In the genomic region with DNA sequence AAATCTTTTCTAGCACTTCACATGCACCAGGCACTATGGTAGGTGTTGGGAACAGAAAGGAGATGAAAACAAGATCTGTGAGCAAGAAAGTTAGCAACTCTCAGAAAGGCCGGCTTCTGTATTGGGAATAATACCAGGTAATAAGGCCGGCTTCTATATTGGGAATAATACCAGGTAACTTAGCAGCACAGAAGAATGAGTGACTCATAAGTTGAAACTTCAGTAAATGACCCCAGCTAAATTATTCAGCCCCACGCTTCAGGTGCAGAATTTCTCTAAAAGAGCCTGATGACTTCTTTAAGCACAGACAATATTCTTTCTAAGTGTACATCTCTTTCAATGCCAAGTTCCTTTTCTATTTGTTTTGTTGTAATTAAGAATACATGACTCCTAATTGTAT, we compare ENCODE assay signal across 17 cellular contexts.
DNase-seq lines count a peak whose midpoint lies in the region; ATAC-seq and TF ChIP-seq lines count a peak whose summit lies in the region.
"Had no signal": no experiment of that assay in that cellular context is flagged by ENCODE, and none has a peak within 500 bp of the region (broad histone marks: within the 10 kb centered on the region; RNA-seq: fewer than 3 reads in every experiment).

No MANE protein-coding gene starts in this region.

- intact Hi-C loops in PC-3 (cut with micrococcal nuclease) (no loop called here), heart left ventricle (cut with DNase I) (no loop called here)

- ATAC-seq in PC-3, result no peak
- ATAC-seq in heart left ventricle, result no peak
- ATAC-seq: CD8-positive, alpha-beta T cell; GM23338 had no signal

- H3K36me3 ChIP-seq in PC-3 (ENCODE audit: low read depth, low read length) (no peaks in the 10 kb centered on the region), heart left ventricle (no peaks in the 10 kb centered on the region)
- H3K36me3 ChIP-seq: BLaER1 had no signal

- no peaks in the 10 kb centered on the region for H3K9me2 ChIP-seq in PC-3 (replicated peaks; ENCODE audit: low read length)

- no peak overlapping the region for H3K27ac ChIP-seq in PC-3 (ENCODE audit: low read length)
- H3K27ac ChIP-seq in heart left ventricle, result no peak overlapping the region
- H3K27ac ChIP-seq: BLaER1, C4-2B had no signal

- H3K4me1 ChIP-seq in PC-3 (ENCODE audit: insufficient read depth, low read length) (peaks cover 13% of the 10 kb centered on the region), heart left ventricle (peaks cover 0 to 8% (median 0%) of the 10 kb centered on the region in 12 donors)
- H3K4me1 ChIP-seq: BLaER1 had no signal

- peaks cover 24% of the 10 kb centered on the region for H3K9me3 Mint-ChIP-seq in nephron progenitor cell

- H2AFZ ChIP-seq in PC-3 (ENCODE audit: low read length), result no peak overlapping the region
- H2AFZ ChIP-seq: GM23338 had no signal

- 80 to 99% (median 90%) methylated on average over 3 of the region's 3 CpGs for WGBS in heart left ventricle, 4 donors

- H3K4me3 ChIP-seq in PC-3 (ENCODE audit: low read length) (no peak overlapping the region), heart left ventricle (no peak overlapping the region)
- H3K4me3 ChIP-seq: BLaER1, GM23338 had no signal

- no peaks in the 10 kb centered on the region for H3F3A ChIP-seq in PC-3 (ENCODE audit: low read length, unreplicated experiment)

- no peaks in the 10 kb centered on the region for H4K20me1 ChIP-seq in PC-3 (ENCODE audit: low read length)
- H4K20me1 ChIP-seq: BLaER1 had no signal

- H3K9me3 ChIP-seq in PC-3 (ENCODE audit: low read length), result no peaks in the 10 kb centered on the region
- no peaks in the 10 kb centered on the region for H3K9me3 ChIP-seq in heart left ventricle

- CTCF ChIA-PET in PC-3 (lab: Charles Lee), result no interaction called here

- no peaks in the 10 kb centered on the region for H3K79me2 ChIP-seq in PC-3 (ENCODE audit: low read length)

- H3K27me3 ChIP-seq in PC-3 (ENCODE audit: low read length) (no peaks in the 10 kb centered on the region), heart left ventricle (no peaks in the 10 kb centered on the region)
- H3K27me3 ChIP-seq: BLaER1 had no signal

- POLR2A ChIA-PET in PC-3 (lab: Charles Lee; ENCODE audit: unreplicated experiment), result no interaction called here

- H3K27ac Mint-ChIP-seq in nephron progenitor cell, result no peak overlapping the region
- H3K27ac Mint-ChIP-seq: B cell; CD4-positive, CD25-positive, alpha-beta regulatory T cell; CD8-positive, alpha-beta T cell; GM23338; HFFc6 had no signal

- no peak overlapping the region for H3K4me2 ChIP-seq in PC-3 (ENCODE audit: low read length)
- H3K4me2 ChIP-seq: BLaER1, GM23338 had no signal

- DNase-seq in PC-3 (peak; percentile 10), kidney glomerular epithelial cell (lab: John Stamatoyannopoulos, UW) (peak; percentile 12), renal cortical epithelial cell (ENCODE audit: low read depth) (peak; percentile 64), heart left ventricle (no peak), nephron progenitor cell (no peak), COLO829 (ENCODE audit: low spot score) (no peak)
- DNase-seq: CD4-positive, CD25-positive, alpha-beta regulatory T cell; CD8-positive, alpha-beta T cell; DMS53; DMS79 treated with DMSO at 0.1 percent for 48 hours; GF-D8; H9; HFFc6 had no signal

- TF ChIP-seq POLR2A in heart left ventricle (IDR thresholded peaks at IDR 0.05), result no peak

- no peak overlapping the region for H3K4me3 Mint-ChIP-seq in nephron progenitor cell
- H3K4me3 Mint-ChIP-seq: B cell; CD4-positive, CD25-positive, alpha-beta regulatory T cell; CD8-positive, alpha-beta T cell; GM23338; H9; HFFc6 had no signal

- TF ChIP-seq CTCF in PC-3 (conservative IDR thresholded peaks at IDR 0.05; ENCODE audit: low read depth, low read length) (no peak), heart left ventricle (IDR thresholded peaks at IDR 0.05) (no peak), nephron progenitor cell (IDR thresholded peaks at IDR 0.05) (no peak)

- peaks cover 12% of the 10 kb centered on the region for H3K36me3 Mint-ChIP-seq in nephron progenitor cell (ENCODE audit: low read depth)
- H3K36me3 Mint-ChIP-seq: CD4-positive, CD25-positive, alpha-beta regulatory T cell; CD8-positive, alpha-beta T cell had no signal

- BruUV-seq in PC-3 (replicated peaks; lab: Mats Ljungman, UMichigan), result no TSS peak

- H3K4me1 Mint-ChIP-seq in nephron progenitor cell, result peaks cover 23% of the 10 kb centered on the region
- H3K4me1 Mint-ChIP-seq: B cell; CD4-positive, CD25-positive, alpha-beta regulatory T cell had no signal

- H3K27me3 Mint-ChIP-seq in nephron progenitor cell (ENCODE audit: low read depth, poor library complexity), result no peaks in the 10 kb centered on the region
- H3K27me3 Mint-ChIP-seq: B cell; CD4-positive, CD25-positive, alpha-beta regulatory T cell had no signal

- no peak overlapping the region for H3K9ac ChIP-seq in PC-3 (ENCODE audit: low read length)
- H3K9ac ChIP-seq: BLaER1 had no signal

Comparison
In these comparisons a context has a peak if more than half of its experiments do, and no peak if none do; other contexts are left out.
1. DNase-seq: peak in PC-3 (single experiment), kidney glomerular epithelial cell (single experiment) and renal cortical epithelial cell (single experiment); none in heart left ventricle (0 of 5), nephron progenitor cell (single experiment) and COLO829 (single experiment).